20 cellular contexts compared by ENCODE assay signal in genomic region chr6:149843051-149843633, GRCh38. TPM values are rescaled to one million over a fixed set of nuclear protein-coding genes. Genes with fewer than 3 reads are reported as not detected.
"Had no signal": no experiment of that assay in that cellular context is flagged by ENCODE, and none has a peak within 500 bp of the region (broad histone marks: within the 10 kb centered on the region; RNA-seq: fewer than 3 reads in every experiment).

No MANE protein-coding gene starts in this region.

- H3K4me3 ChIP-seq: colonic mucosa, gastrocnemius medialis, heart right ventricle, tibial nerve, vagina had no signal

- ATAC-seq: activated CD8-positive, alpha-beta T cell treated with anti-CD3 and anti-CD28 coated beads, Interleukin-2, amount 10 ng/mL, durations not matched to agents 7 days and 5 days; activated T-cell treated with anti-CD3 and anti-CD28 coated beads, Interleukin-2, amount 50 U/mL, for 4 hours; gastrocnemius medialis; heart right ventricle; naive thymus-derived CD8-positive, alpha-beta T cell; T-cell had no signal

- H3K4me3 Mint-ChIP-seq: activated B cell treated with CpG ODN at 0.5 μM for 24 hours; activated CD8-positive, alpha-beta T cell treated with anti-CD3 and anti-CD28 coated beads, Interleukin-2, amount 10 ng/mL, durations not matched to agents 7 days and 5 days; activated naive CD4-positive, alpha-beta T cell treated with anti-CD3 and anti-CD28 coated beads for 36 hours; activated T-cell treated with anti-CD3 and anti-CD28 coated beads, Interleukin-2, amount 50 U/mL, for 4 hours; brain; naive thymus-derived CD8-positive, alpha-beta T cell; T-cell had no signal

- H3K36me3 Mint-ChIP-seq: T-cell had no signal

- H3K4me1 Mint-ChIP-seq: activated B cell treated with CpG ODN at 0.5 μM for 24 hours, T-cell had no signal

- H3K27me3 ChIP-seq: colonic mucosa, gastrocnemius medialis, heart right ventricle, neutrophil, tibial nerve, vagina had no signal

- H3K27ac Mint-ChIP-seq: activated B cell treated with CpG ODN at 0.5 μM for 24 hours; activated CD8-positive, alpha-beta T cell treated with anti-CD3 and anti-CD28 coated beads, Interleukin-2, amount 10 ng/mL, durations not matched to agents 7 days and 5 days; activated naive CD4-positive, alpha-beta T cell treated with anti-CD3 and anti-CD28 coated beads for 36 hours; T-cell had no signal

- H3K9me3 ChIP-seq: colonic mucosa, gastrocnemius medialis, heart right ventricle, neutrophil, tibial nerve, vagina had no signal

- H3K9me3 Mint-ChIP-seq: activated B cell treated with CpG ODN at 0.5 μM for 24 hours; activated naive CD4-positive, alpha-beta T cell treated with anti-CD3 and anti-CD28 coated beads for 36 hours; activated T-cell treated with anti-CD3 and anti-CD28 coated beads, Interleukin-2, amount 50 U/mL, for 4 hours; brain; naive thymus-derived CD8-positive, alpha-beta T cell; T-cell had no signal

- H3K27ac ChIP-seq: colonic mucosa, gastrocnemius medialis, heart right ventricle, neutrophil, parathyroid adenoma, tibial nerve, vagina had no signal

- H3K27me3 Mint-ChIP-seq: brain, T-cell had no signal

- DNase-seq: activated B cell treated with CpG ODN at 0.5 μM for 24 hours; activated CD4-positive, alpha-beta T cell treated with anti-CD3 and anti-CD28 coated beads for 48 hours; activated CD8-positive, alpha-beta memory T cell treated with anti-CD3 and anti-CD28 coated beads, Interleukin-2, amount 50 U/mL, for 4 hours; activated CD8-positive, alpha-beta T cell treated with anti-CD3 and anti-CD28 coated beads, Interleukin-2, amount 10 ng/mL, durations not matched to agents 7 days and 5 days; activated naive CD4-positive, alpha-beta T cell treated with anti-CD3 and anti-CD28 coated beads for 36 hours; activated T-cell treated with anti-CD3 and anti-CD28 coated beads, Interleukin-2, amount 50 U/mL, for 4 hours; central memory CD4-positive, alpha-beta T cell; colonic mucosa; gastrocnemius medialis; kidney glomerular epithelial cell; naive thymus-derived CD8-positive, alpha-beta T cell; stimulated activated naive CD4-positive, alpha-beta T cell treated with Interleukin-2 at 50 U/mL for 16 hours; T-cell had no signal

RNA-seq across cellular contexts. Expression of gene RAET1E, which starts 54.8 kb away (rescaled TPM):
- total RNA-seq: activated B cell treated with CpG ODN at 0.5 μM for 24 hours; activated CD8-positive, alpha-beta T cell treated with anti-CD3 and anti-CD28 coated beads, Interleukin-2, amount 10 ng/mL, durations not matched to agents 7 days and 5 days; activated naive CD4-positive, alpha-beta T cell treated with anti-CD3 and anti-CD28 coated beads for 36 hours; activated T-cell treated with anti-CD3 and anti-CD28 coated beads, Interleukin-2, amount 50 U/mL, for 4 hours; epithelial cell of proximal tubule; naive thymus-derived CD8-positive, alpha-beta T cell; T-cell had no signal
- polyA plus RNA-seq: naive thymus-derived CD8-positive, alpha-beta T cell had no signal
